ENCODE assay signal across 25 cellular contexts in the genomic region with DNA sequence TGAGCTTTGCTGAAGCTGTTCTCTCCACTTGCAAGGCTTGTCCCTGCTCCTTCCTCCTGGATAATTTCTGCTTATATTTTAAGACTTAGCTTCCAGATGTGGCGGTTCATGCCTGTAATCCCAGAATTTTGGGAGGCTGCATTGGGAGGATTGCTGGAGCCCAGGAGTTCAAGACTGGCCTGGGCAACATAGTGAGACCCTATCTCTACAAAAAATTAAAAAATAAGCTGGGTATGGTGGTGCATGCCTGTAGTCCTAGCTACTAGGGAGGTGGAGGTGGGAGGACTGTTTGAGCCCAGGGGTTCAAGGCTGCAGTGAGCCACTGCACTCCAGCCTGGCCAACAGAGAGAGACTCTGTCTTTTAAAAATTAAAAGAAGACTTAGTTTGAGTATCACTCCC. TPM values are rescaled to one million over a fixed set of nuclear protein-coding genes. Genes with fewer than 3 reads are reported as not detected.
"Had no signal": no experiment of that assay in that cellular context is flagged by ENCODE, and none has a peak within 500 bp of the region (broad histone marks: within the 10 kb centered on the region; RNA-seq: fewer than 3 reads in every experiment).

No MANE protein-coding gene starts in this region.

- ATAC-seq: Panc1, PC-3, SK-N-SH treated with all-trans-retinoic acid at 6 μM for 48 hours had no signal

- H3K9me3 ChIP-seq: MG63 had no signal

- H3K27ac ChIP-seq: RWPE1 had no signal

- H3K27me3 ChIP-seq: MG63 had no signal

- H3K36me3 ChIP-seq: MG63 had no signal

- DNase-seq: IMR-90; Karpas-422; KG1; MG63; NCI-H1092; NCI-H1105 treated with DMSO at 0.1 percent for 48 hours; NCI-H1417 treated with DMSO at 0.1 percent for 48 hours; NCI-H146; NCI-H1694 treated with DMSO at 0.1 percent for 48 hours; NCI-H1930; NCI-H2081 treated with DMSO at 0.1 percent for 48 hours; NCI-H2171; NCI-H226; NCI-H446; NCI-H510A; NCI-H69; NCI-H774; NK-92 treated with Interleukin-12 subunit alpha and Interleukin-12 subunit beta, amount 100 ng/mL, for 24 hours; PC-3; SHP77 had no signal

- H3K4me3 ChIP-seq: MG63 had no signal

RNA-seq across cellular contexts. Expression of gene SLC7A10, which starts 45.1 kb away (rescaled TPM):
- total RNA-seq: HT-29, IMR-90, OCI-LY7, PC-3 had no signal
- polyA plus RNA-seq: IMR-90 had no signal
